In genomic region chr3:179452166-179452544, GRCh38 we compare ENCODE assay signal across 8 cellular contexts. TPM values are rescaled to one million over a fixed set of nuclear protein-coding genes. Genes with fewer than 3 reads are reported as not detected.
DNase-seq lines count a peak whose midpoint lies in the region; TF ChIP-seq lines count a peak whose summit lies in the region.

No MANE protein-coding gene starts in this region.

- DNase-seq in CD4-positive, alpha-beta memory T cell, result no peak
- DNase-seq in NCI-H146 treated with DMSO at 0.1 percent for 48 hours (lab: John Stamatoyannopoulos, UW; ENCODE audit: unreplicated experiment), result peak; percentile 39
- DNase-seq in dorsolateral prefrontal cortex, result peak in 1 of 10 donors; percentile 22
- no peak for DNase-seq in neural progenitor cell (ENCODE audit: low spot score)
- no peak for DNase-seq in NCI-H345 (lab: John Stamatoyannopoulos, UW)
- DNase-seq in NCI-H2081 (lab: John Stamatoyannopoulos, UW), result no peak
- no peak for DNase-seq in SIG-M5 treated with dmso at 0.1 percent for 504 hours (lab: John Stamatoyannopoulos, UW; ENCODE audit: unreplicated experiment)
- DNase-seq in NCI-H524 treated with DMSO at 0.1 percent for 48 hours (lab: John Stamatoyannopoulos, UW), result no peak

- peak overlapping the region; percentile 82 for H3K4me2 ChIP-seq in neural progenitor cell

- H2AFZ ChIP-seq in neural progenitor cell (replicated peaks), result no peak overlapping the region

- peaks cover 23% of the 10 kb centered on the region for H3K27me3 ChIP-seq in CD4-positive, alpha-beta memory T cell (ENCODE audit: insufficient read depth, low read length)
- H3K27me3 ChIP-seq in dorsolateral prefrontal cortex, result peaks cover 0 to 4% (median 0%) of the 10 kb centered on the region in 45 donors
- H3K27me3 ChIP-seq in neural progenitor cell, result no peaks in the 10 kb centered on the region

- H3K36me3 Mint-ChIP-seq in CD4-positive, alpha-beta memory T cell, result no peaks in the 10 kb centered on the region
- peaks cover 3% of the 10 kb centered on the region for H3K36me3 Mint-ChIP-seq in neural progenitor cell

- peaks cover 4% of the 10 kb centered on the region for H4K20me1 ChIP-seq in neural progenitor cell (ENCODE audit: low read depth)

- intact Hi-C loops in CD4-positive, alpha-beta memory T cell (cut with micrococcal nuclease), result no loop called here
- intact Hi-C loops in dorsolateral prefrontal cortex (cut with DNase I), result loop anchor here in 1 of 2 donors (5.0 kb wide), 1 partner anchor 110 kb away; the partner anchor contains the start of gene ACTL6A

- H3K4me3 ChIP-seq in CD4-positive, alpha-beta memory T cell (ENCODE audit: low read length in 2 of 2), result peak overlapping the region in 1 of 2 donors; percentile 46
- H3K4me3 ChIP-seq in dorsolateral prefrontal cortex, result peak overlapping the region in 58 of 59 donors; percentile 32 to 86 (median 72)
- H3K4me3 ChIP-seq in neural progenitor cell, result peak overlapping the region; percentile 92

- no peaks in the 10 kb centered on the region for H3K9me3 ChIP-seq in CD4-positive, alpha-beta memory T cell (ENCODE audit: control insufficient read depth in 1 of 2, low read length in 2 of 2)
- H3K9me3 ChIP-seq in neural progenitor cell (ENCODE audit: low read depth), result no peaks in the 10 kb centered on the region

- H3K27ac ChIP-seq in CD4-positive, alpha-beta memory T cell (ENCODE audit: low read depth, low read length), result no peak overlapping the region
- peak overlapping the region in 57 of 59 donors; percentile 6 to 94 (median 83) for H3K27ac ChIP-seq in dorsolateral prefrontal cortex
- no peak overlapping the region for H3K27ac ChIP-seq in neural progenitor cell

- H3K4me1 ChIP-seq in CD4-positive, alpha-beta memory T cell (ENCODE audit: insufficient read depth, low read length), result peaks cover 20% of the 10 kb centered on the region
- H3K4me1 ChIP-seq in neural progenitor cell, result peaks cover 36% of the 10 kb centered on the region

- POLR2A ChIA-PET in CD4-positive, alpha-beta memory T cell (lab: Charles Lee; ENCODE audit: partially characterized antibody), result no interaction called here

- H3K4me1 Mint-ChIP-seq in CD4-positive, alpha-beta memory T cell, result peaks cover 11 to 21% (median 15%) of the 10 kb centered on the region in 4 donors
- H3K4me1 Mint-ChIP-seq in neural progenitor cell, result peaks cover 46% of the 10 kb centered on the region

- H3K4me3 Mint-ChIP-seq in CD4-positive, alpha-beta memory T cell, result peak overlapping the region; percentile 83 to 93 (median 86)
- peak overlapping the region; percentile 93 for H3K4me3 Mint-ChIP-seq in neural progenitor cell

- H3K27ac Mint-ChIP-seq in CD4-positive, alpha-beta memory T cell, result no peak overlapping the region
- H3K27ac Mint-ChIP-seq in neural progenitor cell, result peak overlapping the region; percentile 2

- peaks cover 0 to 3% (median 0%) of the 10 kb centered on the region in 8 donors for H3K9me3 Mint-ChIP-seq in CD4-positive, alpha-beta memory T cell
- no peaks in the 10 kb centered on the region for H3K9me3 Mint-ChIP-seq in neural progenitor cell

- H3K36me3 ChIP-seq in CD4-positive, alpha-beta memory T cell (ENCODE audit: insufficient read depth, low read length), result no peaks in the 10 kb centered on the region
- no peaks in the 10 kb centered on the region for H3K36me3 ChIP-seq in neural progenitor cell

- CTCF ChIA-PET in CD4-positive, alpha-beta memory T cell (lab: Charles Lee; ENCODE audit: partially characterized antibody), result interaction anchor here (1.2 kb wide), 1 partner anchor 18 kb away, joined by 4 read pairs; no protein-coding TSS in a partner anchor

- peaks cover 32 to 49% of the 10 kb centered on the region in 2 donors for H3K27me3 Mint-ChIP-seq in CD4-positive, alpha-beta memory T cell
- peaks cover 11% of the 10 kb centered on the region for H3K27me3 Mint-ChIP-seq in neural progenitor cell (ENCODE audit: insufficient read depth, low read depth)

- H3K9ac ChIP-seq in neural progenitor cell, result no peak overlapping the region

- no peak for TF ChIP-seq CTCF in dorsolateral prefrontal cortex (IDR thresholded peaks at IDR 0.05 in 54 of 56, conservative IDR thresholded peaks at IDR 0.05 in 2 of 56; ENCODE audit: low read depth in 1 of 56, partially characterized antibody in 56 of 56)
- no peak for TF ChIP-seq CTCF in neural progenitor cell (IDR thresholded peaks at IDR 0.05)

- H3F3A ChIP-seq in neural progenitor cell (ENCODE audit: low read depth), result peaks cover 44% of the 10 kb centered on the region

- H3K79me2 ChIP-seq in neural progenitor cell (ENCODE audit: low read depth), result peaks cover 37% of the 10 kb centered on the region

RNA-seq across cellular contexts. Expression of gene GNB4, which starts 0.9 kb away (rescaled TPM):
- total RNA-seq in CD4-positive, alpha-beta memory T cell, result under 1 TPM; 0.91 to 0.96 TPM
- polyA plus RNA-seq in CD4-positive, alpha-beta memory T cell, result under 1 TPM; 0.03 to 0.26 TPM
- 10 to 100 TPM; 10.8 to 30.8 (median 20.6) TPM for total RNA-seq in dorsolateral prefrontal cortex
- total RNA-seq in neural progenitor cell (ENCODE audit: low replicate concordance), result 43.5 and 74.6 TPM in 2 replicates

Comparison
In these comparisons a context has a peak if more than half of its experiments do, and no peak if none do; other contexts are left out.
1. H3K27ac ChIP-seq: peak in dorsolateral prefrontal cortex (57 of 59); none in CD4-positive, alpha-beta memory T cell (single experiment) and neural progenitor cell (single experiment).
2. RNA of gene GNB4, which starts 0.9 kb away (total RNA-seq): 43.5 to 74.6 TPM in neural progenitor cell and 10.8 to 30.8 TPM in dorsolateral prefrontal cortex; 0.91 to 0.96 TPM in CD4-positive, alpha-beta memory T cell; every median in the first group is over 4 times any median in the second.